In the genomic region with DNA sequence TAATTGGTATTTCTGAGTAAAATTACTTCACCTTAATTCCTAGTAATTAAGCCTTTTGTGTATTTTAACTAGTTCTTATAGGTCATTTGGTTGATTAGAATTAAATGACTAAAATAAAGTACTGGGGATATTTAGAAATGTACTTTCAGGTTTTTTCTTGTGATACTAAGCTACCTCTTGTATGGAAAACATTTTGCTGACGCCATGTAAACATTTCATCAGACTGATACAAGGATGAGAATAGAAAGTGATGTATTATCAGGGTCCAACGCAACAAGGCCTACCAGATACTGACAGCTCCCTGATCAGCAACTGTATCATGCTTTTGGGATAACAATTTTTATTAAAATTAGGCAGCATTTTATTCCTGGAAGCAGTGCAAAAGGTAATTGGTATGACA, we compare ENCODE assay signal across 15 cellular contexts. TPM values are rescaled to one million over a fixed set of nuclear protein-coding genes. Genes with fewer than 3 reads are reported as not detected.
DNase-seq lines count a peak whose midpoint lies in the region; ATAC-seq and TF ChIP-seq lines count a peak whose summit lies in the region.
"Had no signal": no experiment of that assay in that cellular context is flagged by ENCODE, and none has a peak within 500 bp of the region (broad histone marks: within the 10 kb centered on the region; RNA-seq: fewer than 3 reads in every experiment).

No MANE protein-coding gene starts in this region.

- H3K36me3 Mint-ChIP-seq in CD8-positive, alpha-beta T cell: peaks cover 47% of the 10 kb centered on the region
- H3K36me3 Mint-ChIP-seq in IgD-negative memory B cell (no peaks in the 10 kb centered on the region), brain (peaks cover 38% of the 10 kb centered on the region), natural killer cell (peaks cover 17% of the 10 kb centered on the region)

- peak overlapping the region; percentile 22 for H3K4me3 Mint-ChIP-seq in CD8-positive, alpha-beta T cell
- H3K4me3 Mint-ChIP-seq in IgD-negative memory B cell (peak overlapping the region in 3 of 4 donors; percentile 21 to 96 (median 67)), brain (peak overlapping the region; percentile 92 to 98 (median 95)), natural killer cell (peak overlapping the region; percentile 45)

- H3K4me1 ChIP-seq in CD8-positive, alpha-beta T cell (ENCODE audit: insufficient read depth, low read length): peaks cover 36% of the 10 kb centered on the region
- H3K4me1 ChIP-seq in effector memory CD4-positive, alpha-beta T cell (ENCODE audit: control insufficient read depth, insufficient read depth, low read length, poor library complexity, severe bottlenecking): peaks cover 10% of the 10 kb centered on the region

- peaks cover 53% of the 10 kb centered on the region for H3K4me1 Mint-ChIP-seq in CD8-positive, alpha-beta T cell (ENCODE audit: low read depth)
- H3K4me1 Mint-ChIP-seq in IgD-negative memory B cell (peaks cover 19 to 33% (median 29%) of the 10 kb centered on the region in 3 donors), brain (peaks cover 73% of the 10 kb centered on the region), natural killer cell (peaks cover 48 to 56% of the 10 kb centered on the region in 2 donors)

- peaks cover 33% of the 10 kb centered on the region for H3K36me3 ChIP-seq in CD8-positive, alpha-beta T cell (ENCODE audit: insufficient read depth, low read length)
- H3K36me3 ChIP-seq in effector memory CD4-positive, alpha-beta T cell (ENCODE audit: control insufficient read depth, insufficient read depth, low read length): peaks cover 33% of the 10 kb centered on the region

- H3K27me3 Mint-ChIP-seq in CD8-positive, alpha-beta T cell (ENCODE audit: low read depth): no peaks in the 10 kb centered on the region
- H3K27me3 Mint-ChIP-seq in IgD-negative memory B cell (no peaks in the 10 kb centered on the region), brain (peaks cover 17% of the 10 kb centered on the region), natural killer cell (ENCODE audit: low read depth in 2 of 2) (no peaks in the 10 kb centered on the region)

- no peak overlapping the region for H3K27ac ChIP-seq in CD8-positive, alpha-beta T cell (ENCODE audit: low read depth, low read length)
- no peak overlapping the region for H3K27ac ChIP-seq in effector memory CD4-positive, alpha-beta T cell (ENCODE audit: insufficient read depth, low read length, poor library complexity, severe bottlenecking)

- CTCF ChIA-PET in CD8-positive, alpha-beta T cell (lab: Charles Lee): interaction anchor here (0.9 to 2.4 kb wide), 6 partner anchors 21 to 202 kb away, joined by 3 to 10 read pairs (median 4); a partner anchor contains a TSS

- H3K4me3 ChIP-seq in CD8-positive, alpha-beta T cell (ENCODE audit: low read depth, low read length): no peak overlapping the region
- H3K4me3 ChIP-seq in effector memory CD4-positive, alpha-beta T cell (ENCODE audit: insufficient read depth, low read depth, low read length, poor library complexity, severe bottlenecking): no peak overlapping the region

- POLR2A ChIA-PET in CD8-positive, alpha-beta T cell (lab: Charles Lee): interaction anchor here (1.0 to 2.5 kb wide), 6 partner anchors 13 to 98 kb away, joined by 3 to 10 read pairs (median 6); no protein-coding TSS in a partner anchor

- no peaks in the 10 kb centered on the region for H3K9me3 Mint-ChIP-seq in CD8-positive, alpha-beta T cell
- H3K9me3 Mint-ChIP-seq in IgD-negative memory B cell (no peaks in the 10 kb centered on the region), brain (peaks cover 0 to 2% (median 0%) of the 10 kb centered on the region in 5 experiments), natural killer cell (no peaks in the 10 kb centered on the region)

- TF ChIP-seq CTCF in CD8-positive, alpha-beta T cell (IDR thresholded peaks at IDR 0.05): no peak
- no peak for TF ChIP-seq CTCF in brain (conservative IDR thresholded peaks at IDR 0.05)
- no peak for TF ChIP-seq CTCF in natural killer cell (IDR thresholded peaks at IDR 0.05)

- H3K27ac Mint-ChIP-seq in CD8-positive, alpha-beta T cell: no peak overlapping the region
- H3K27ac Mint-ChIP-seq in IgD-negative memory B cell (no peak overlapping the region), brain (peak overlapping the region in 4 of 5 experiments; percentile 13 to 100 (median 76)), natural killer cell (peak overlapping the region; percentile 99)

- H3K9me3 ChIP-seq in CD8-positive, alpha-beta T cell (ENCODE audit: low read length): no peaks in the 10 kb centered on the region
- no peaks in the 10 kb centered on the region for H3K9me3 ChIP-seq in effector memory CD4-positive, alpha-beta T cell (ENCODE audit: control insufficient read depth, low read length)
- H3K9me3 ChIP-seq: tibial artery had no signal

- ATAC-seq in CD8-positive, alpha-beta T cell: no peak
- ATAC-seq in natural killer cell: no peak
- no peak for ATAC-seq in GM19397 (IDR thresholded peaks at IDR 0.05; ENCODE audit: unreplicated experiment)

- H3K27me3 ChIP-seq in CD8-positive, alpha-beta T cell (ENCODE audit: insufficient read depth, low read length): no peaks in the 10 kb centered on the region
- no peaks in the 10 kb centered on the region for H3K27me3 ChIP-seq in effector memory CD4-positive, alpha-beta T cell (replicated peaks; ENCODE audit: control insufficient read depth, insufficient read depth, low read length, poor library complexity, severe bottlenecking)
- H3K27me3 ChIP-seq: tibial artery had no signal

- no peak for DNase-seq in CD8-positive, alpha-beta T cell
- DNase-seq in natural killer cell (no peak), inferior parietal cortex (ENCODE audit: extremely low spot score) (no peak), NCI-H82 (lab: John Stamatoyannopoulos, UW) (no peak)
- DNase-seq in effector memory CD4-positive, alpha-beta T cell: no peak
- DNase-seq: DMS153, NCI-H774, occipital lobe, tibial artery had no signal

- intact Hi-C loops in CD8-positive, alpha-beta T cell (cut with DNase I, micrococcal nuclease): loop anchor here in 1 of 2 experiments (10.0 kb wide), 1 partner anchor 1019 kb away; no protein-coding TSS in a partner anchor
- intact Hi-C loops in natural killer cell (cut with micrococcal nuclease): loop anchor here (5.0 kb wide), 2 partner anchors 39 to 84 kb away; no protein-coding TSS in a partner anchor

RNA-seq across cellular contexts. Expression of a gene that starts 1.7 kb away (rescaled TPM):
- total RNA-seq in CD8-positive, alpha-beta T cell: 10 to 100 TPM; 64.8 to 74.9 TPM
- 221 TPM for polyA plus RNA-seq in IgD-negative memory B cell
- polyA plus RNA-seq in brain (ENCODE audit: insufficient read depth, low read depth, low replicate concordance): 141 TPM
- total RNA-seq in natural killer cell: 100 to 1,000 TPM in 2 of 3 donors, 10 to 100 TPM in 1; 87.8 to 102 (median 101) TPM

RNA-seq across cellular contexts. Expression of a gene that starts 19.0 kb away (rescaled TPM):
- not detected for total RNA-seq in CD8-positive, alpha-beta T cell
- polyA plus RNA-seq in IgD-negative memory B cell (not detected), brain (ENCODE audit: insufficient read depth, low read depth, low replicate concordance) (1.4 TPM)
- total RNA-seq in natural killer cell: not detected
- total RNA-seq: T-helper 1 cell treated with Interleukin-12 subunit alpha and Interleukin-12 subunit beta and Interleukin-4 antibody, amounts not matched to agents 30 ng/mL and 1 ng/mL, for 36 hours had no signal

RNA-seq across cellular contexts. Expression of a gene that starts 57.6 kb away (rescaled TPM):
- total RNA-seq in CD8-positive, alpha-beta T cell: not detected
- polyA plus RNA-seq in IgD-negative memory B cell: not detected
- polyA plus RNA-seq in brain (ENCODE audit: insufficient read depth, low read depth, low replicate concordance): not detected
- not detected for total RNA-seq in natural killer cell
- total RNA-seq: dermis microvascular lymphatic vessel endothelial cell; H1; occipital lobe; T-helper 1 cell treated with Interleukin-12 subunit alpha and Interleukin-12 subunit beta and Interleukin-4 antibody, amounts not matched to agents 30 ng/mL and 1 ng/mL, for 36 hours had no signal
- polyA plus RNA-seq: H1 had no signal

Comparison
In these comparisons a context has a peak if more than half of its experiments do, and no peak if none do; other contexts are left out.
1. H3K27ac Mint-ChIP-seq: peak in brain (4 of 5) and natural killer cell (2 of 2); none in CD8-positive, alpha-beta T cell (single experiment) and IgD-negative memory B cell (0 of 3).
2. H3K4me3 Mint-ChIP-seq: peak in every context shown above with its lines; median percentile 95 in brain; 67 in IgD-negative memory B cell; 45 in natural killer cell; 22 in CD8-positive, alpha-beta T cell.